7 cellular contexts compared by ENCODE assay signal in genomic region chr22:22608022-22608421, GRCh38. TPM values are rescaled to one million over a fixed set of nuclear protein-coding genes. Genes with fewer than 3 reads are reported as not detected.
"Had no signal": no experiment of that assay in that cellular context is flagged by ENCODE, and none has a peak within 500 bp of the region (broad histone marks: within the 10 kb centered on the region; RNA-seq: fewer than 3 reads in every experiment).

No MANE protein-coding gene starts in this region.

RNA-seq across cellular contexts. Expression of gene GGTLC2, which starts 36.4 kb away (rescaled TPM):
- total RNA-seq: GM23248, GM23338, H1, H4, H7, H9, HFFc6 had no signal
- polyA plus RNA-seq: GM23248, GM23338, H1 had no signal

RNA-seq across cellular contexts. Expression of gene PRAME, which starts 49.0 kb away (rescaled TPM):
- total RNA-seq: GM23248, GM23338, H7, HFFc6 had no signal
- polyA plus RNA-seq: GM23248, GM23338 had no signal
